ENCODE assay signal across 1 cellular context in the genomic region with DNA sequence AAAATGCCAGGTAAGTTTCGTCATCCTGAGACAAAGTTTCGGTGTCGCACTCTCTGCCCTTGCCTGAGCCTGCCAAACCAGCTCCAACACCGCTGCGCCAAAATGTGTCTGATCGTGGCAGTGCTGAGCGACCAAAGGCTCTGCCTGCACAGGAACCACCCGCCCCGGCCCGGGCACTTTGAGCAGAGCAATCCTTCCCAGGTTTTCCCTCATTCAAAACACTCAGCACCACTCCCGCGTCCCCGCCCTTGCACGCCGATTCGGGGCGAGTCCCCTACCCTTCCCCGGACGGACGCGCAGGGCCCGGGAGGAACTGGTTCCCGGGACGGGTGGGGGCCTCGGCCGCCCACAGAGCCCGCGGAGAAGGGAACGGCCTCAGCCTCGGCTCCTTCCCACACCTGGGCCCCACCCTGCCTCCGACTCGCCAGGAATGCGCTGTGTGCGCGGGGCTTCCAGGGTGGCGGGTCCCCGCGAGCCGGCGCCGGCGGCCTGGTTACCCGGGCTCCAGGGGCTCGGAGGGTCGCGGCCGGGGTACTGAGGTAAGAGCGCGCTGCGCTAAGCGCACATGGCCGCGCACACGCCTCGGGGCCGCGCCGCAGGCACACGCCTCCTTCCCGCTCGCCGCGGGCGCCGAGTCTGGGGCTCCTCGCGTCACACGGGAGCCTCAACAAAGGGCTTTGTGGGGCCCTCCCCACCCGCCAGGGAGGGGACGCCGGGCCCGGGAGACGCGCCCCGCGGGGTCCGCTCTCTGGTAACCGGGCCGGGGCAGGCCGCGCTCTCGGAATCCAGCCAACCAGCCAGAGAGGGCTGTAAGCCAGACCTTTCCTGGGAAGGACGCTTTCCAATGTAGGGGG.
TF ChIP-seq lines count a peak whose summit lies in the region.

A gene with protein sequence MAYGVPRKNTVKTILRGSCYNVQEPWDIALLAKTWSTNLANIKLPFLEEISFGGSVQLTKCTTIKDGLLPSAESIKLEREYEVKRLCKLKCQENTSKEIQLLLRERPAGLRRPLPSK (minus strand): TSS at position 638 of the 854 bp plus-strand sequence. CDS start 902 bp downstream, outside the sequence.

TF ChIP-seq in HepG2, 621 proteins besides CTCF, POLR2A, EP300 and RAD21 (continued from another document and continues in another):
- TF ChIP-seq THRA (CRISPR knock-in tag; IDR thresholded peaks at IDR 0.05; ENCODE audit: borderline replicate concordance) (no peak), KLF6 (CRISPR knock-in tag; IDR thresholded peaks at IDR 0.05) (no peak), ZNF616 (CRISPR knock-in tag; IDR thresholded peaks at IDR 0.05; ENCODE audit: low read depth) (no peak), SRY (CRISPR knock-in tag; IDR thresholded peaks at IDR 0.05) (peak; percentile 29; the same call in 1 of the 2 replicates), HNRNPH1 (optimal IDR thresholded peaks at IDR 0.05; ENCODE audit: low read depth, low read length) (no peak), ZBTB34 (CRISPR knock-in tag; IDR thresholded peaks at IDR 0.05) (peak; percentile 26; the same call in 1 of the 2 replicates), ZNF441 (CRISPR knock-in tag; IDR thresholded peaks at IDR 0.05; ENCODE audit: borderline replicate concordance) (0 out of 2 replicates have a peak, but pooled peaks have one; percentile 24), SNAI1 (CRISPR knock-in tag; IDR thresholded peaks at IDR 0.05; ENCODE audit: borderline replicate concordance) (no peak), JUND (CRISPR knock-in tag; IDR thresholded peaks at IDR 0.05) (no peak), ZEB1 (IDR thresholded peaks at IDR 0.05; ENCODE audit: insufficient replicate concordance, low read depth) (peak; percentile 30), BHLHE40 (IDR thresholded peaks at IDR 0.05; ENCODE audit: low read length) (no peak), ZNF18 (CRISPR knock-in tag; IDR thresholded peaks at IDR 0.05; ENCODE audit: insufficient replicate concordance) (no peak), AKAP8 (CRISPR knock-in tag; IDR thresholded peaks at IDR 0.05) (no peak; the same call in 1 of the 2 replicates), IRX3 (CRISPR knock-in tag; IDR thresholded peaks at IDR 0.05; ENCODE audit: borderline replicate concordance, low read depth) (no peak; the same call in 1 of the 2 replicates), ZNF256 (CRISPR knock-in tag; conservative IDR thresholded peaks at IDR 0.05) (no peak), PRPF4 (IDR thresholded peaks at IDR 0.05; ENCODE audit: low read depth, low read length, poor library complexity, severe bottlenecking) (no peak), NFKB2 (CRISPR knock-in tag; IDR thresholded peaks at IDR 0.05; ENCODE audit: borderline replicate concordance) (no peak), ZNF644 (CRISPR knock-in tag; IDR thresholded peaks at IDR 0.05; ENCODE audit: low read depth) (no peak), CREB3 (CRISPR knock-in tag; IDR thresholded peaks at IDR 0.05) (no peak), NFE2 (CRISPR knock-in tag; IDR thresholded peaks at IDR 0.05) (no peak), ZBTB33 (CRISPR knock-in tag; IDR thresholded peaks at IDR 0.05) (no peak), ZBTB42 (CRISPR knock-in tag; IDR thresholded peaks at IDR 0.05) (no peak), TBP (CRISPR knock-in tag; IDR thresholded peaks at IDR 0.05) (no peak), ARID5B (CRISPR knock-in tag; IDR thresholded peaks at IDR 0.05) (no peak; the same call in 1 of the 2 replicates), ATF6 (CRISPR knock-in tag; conservative IDR thresholded peaks at IDR 0.05) (no peak), ZKSCAN5 (CRISPR knock-in tag; IDR thresholded peaks at IDR 0.05) (no peak), BRCA1 (CRISPR knock-in tag; IDR thresholded peaks at IDR 0.05) (no peak), ZIK1 (CRISPR knock-in tag; IDR thresholded peaks at IDR 0.05; ENCODE audit: borderline replicate concordance, low read depth) (no peak), ZFP36L2 (CRISPR knock-in tag; IDR thresholded peaks at IDR 0.05) (no peak), DNMT1 (CRISPR knock-in tag; IDR thresholded peaks at IDR 0.05) (no peak), TRIM24 (CRISPR knock-in tag; IDR thresholded peaks at IDR 0.05) (no peak), SMARCC2 (IDR thresholded peaks at IDR 0.05) (no peak), GATAD2A (CRISPR knock-in tag; IDR thresholded peaks at IDR 0.05) (no peak)
- TF ChIP-seq, protein P1, sequence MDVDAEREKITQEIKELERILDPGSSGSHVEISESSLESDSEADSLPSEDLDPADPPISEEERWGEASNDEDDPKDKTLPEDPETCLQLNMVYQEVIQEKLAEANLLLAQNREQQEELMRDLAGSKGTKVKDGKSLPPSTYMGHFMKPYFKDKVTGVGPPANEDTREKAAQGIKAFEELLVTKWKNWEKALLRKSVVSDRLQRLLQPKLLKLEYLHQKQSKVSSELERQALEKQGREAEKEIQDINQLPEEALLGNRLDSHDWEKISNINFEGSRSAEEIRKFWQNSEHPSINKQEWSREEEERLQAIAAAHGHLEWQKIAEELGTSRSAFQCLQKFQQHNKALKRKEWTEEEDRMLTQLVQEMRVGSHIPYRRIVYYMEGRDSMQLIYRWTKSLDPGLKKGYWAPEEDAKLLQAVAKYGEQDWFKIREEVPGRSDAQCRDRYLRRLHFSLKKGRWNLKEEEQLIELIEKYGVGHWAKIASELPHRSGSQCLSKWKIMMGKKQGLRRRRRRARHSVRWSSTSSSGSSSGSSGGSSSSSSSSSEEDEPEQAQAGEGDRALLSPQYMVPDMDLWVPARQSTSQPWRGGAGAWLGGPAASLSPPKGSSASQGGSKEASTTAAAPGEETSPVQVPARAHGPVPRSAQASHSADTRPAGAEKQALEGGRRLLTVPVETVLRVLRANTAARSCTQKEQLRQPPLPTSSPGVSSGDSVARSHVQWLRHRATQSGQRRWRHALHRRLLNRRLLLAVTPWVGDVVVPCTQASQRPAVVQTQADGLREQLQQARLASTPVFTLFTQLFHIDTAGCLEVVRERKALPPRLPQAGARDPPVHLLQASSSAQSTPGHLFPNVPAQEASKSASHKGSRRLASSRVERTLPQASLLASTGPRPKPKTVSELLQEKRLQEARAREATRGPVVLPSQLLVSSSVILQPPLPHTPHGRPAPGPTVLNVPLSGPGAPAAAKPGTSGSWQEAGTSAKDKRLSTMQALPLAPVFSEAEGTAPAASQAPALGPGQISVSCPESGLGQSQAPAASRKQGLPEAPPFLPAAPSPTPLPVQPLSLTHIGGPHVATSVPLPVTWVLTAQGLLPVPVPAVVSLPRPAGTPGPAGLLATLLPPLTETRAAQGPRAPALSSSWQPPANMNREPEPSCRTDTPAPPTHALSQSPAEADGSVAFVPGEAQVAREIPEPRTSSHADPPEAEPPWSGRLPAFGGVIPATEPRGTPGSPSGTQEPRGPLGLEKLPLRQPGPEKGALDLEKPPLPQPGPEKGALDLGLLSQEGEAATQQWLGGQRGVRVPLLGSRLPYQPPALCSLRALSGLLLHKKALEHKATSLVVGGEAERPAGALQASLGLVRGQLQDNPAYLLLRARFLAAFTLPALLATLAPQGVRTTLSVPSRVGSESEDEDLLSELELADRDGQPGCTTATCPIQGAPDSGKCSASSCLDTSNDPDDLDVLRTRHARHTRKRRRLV (CRISPR knock-in tag; IDR thresholded peaks at IDR 0.05) = no peak
- TF ChIP-seq, protein P2, sequence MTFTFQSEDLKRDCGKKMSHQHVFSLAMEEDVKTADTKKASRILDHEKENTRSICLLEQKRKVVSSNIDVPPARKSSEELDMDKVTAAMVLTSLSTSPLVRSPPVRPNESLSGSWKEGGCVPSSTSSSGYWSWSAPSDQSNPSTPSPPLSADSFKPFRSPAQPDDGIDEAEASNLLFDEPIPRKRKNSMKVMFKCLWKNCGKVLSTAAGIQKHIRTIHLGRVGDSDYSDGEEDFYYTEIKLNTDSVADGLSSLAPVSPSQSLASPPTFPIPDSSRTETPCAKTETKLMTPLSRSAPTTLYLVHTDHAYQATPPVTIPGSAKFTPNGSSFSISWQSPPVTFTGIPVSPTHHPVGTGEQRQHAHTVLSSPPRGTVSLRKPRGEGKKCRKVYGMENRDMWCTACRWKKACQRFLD (CRISPR knock-in tag; IDR thresholded peaks at IDR 0.05; ENCODE audit: borderline replicate concordance) = no peak
